Comparison of ENCODE assay signal across 31 cellular contexts in the genomic region with DNA sequence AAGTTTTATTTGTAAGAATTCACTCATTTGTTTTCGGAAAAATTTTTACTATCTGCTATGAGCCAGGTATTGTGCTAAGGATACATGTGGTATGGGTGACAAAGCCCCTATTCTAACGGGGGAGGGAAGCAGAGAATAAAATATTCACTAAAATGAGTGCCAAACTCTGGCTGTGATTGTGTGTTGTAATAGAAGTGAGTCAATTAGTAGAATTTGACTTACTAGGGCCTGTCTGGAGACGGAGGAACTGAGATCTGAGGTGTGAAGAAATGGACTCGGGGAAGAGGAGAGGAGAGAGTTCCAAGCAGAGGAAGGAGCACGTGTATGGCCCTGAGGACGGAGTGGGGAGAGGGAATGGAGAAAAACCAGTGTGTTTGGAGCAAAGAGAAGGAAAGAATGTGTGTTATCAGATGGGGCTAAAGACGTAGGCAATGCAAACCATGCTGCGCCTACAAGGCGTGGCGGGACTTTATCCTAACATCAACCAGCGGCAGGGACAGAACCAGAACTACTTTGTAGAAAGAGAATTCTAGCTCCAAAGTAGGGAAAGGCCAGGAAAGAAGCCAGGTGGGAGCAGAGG.
DNase-seq lines count a peak whose midpoint lies in the region; ATAC-seq, FAIRE-seq and TF ChIP-seq lines count a peak whose summit lies in the region.
"Had no signal": no experiment of that assay in that cellular context is flagged by ENCODE, and none has a peak within 500 bp of the region (broad histone marks: within the 10 kb centered on the region; RNA-seq: fewer than 3 reads in every experiment).

No MANE protein-coding gene starts in this region.

- no peak for TF ChIP-seq EP300 in stomach (IDR thresholded peaks at IDR 0.05)
- TF ChIP-seq EP300 in sigmoid colon (IDR thresholded peaks at IDR 0.05) = no peak

- H3K4me1 Mint-ChIP-seq in IgD-negative memory B cell = peaks cover 68 to 88% (median 75%) of the 10 kb centered on the region in 3 donors
- peaks cover 30% of the 10 kb centered on the region for H3K4me1 Mint-ChIP-seq in astrocyte (ENCODE audit: low read depth, unreplicated experiment)
- H3K4me1 Mint-ChIP-seq in activated T-helper 1 cell treated with anti-CD3 and anti-CD28 coated beads, Interleukin-12 subunit alpha, Interleukin-12 subunit beta, Interleukin-2, Interleukin-4 antibody, amounts not matched to agents 30 ng/mL and 10 ng/mL and 1 ng/mL, durations not matched to agents 14 hours and 24 hours and 36 hours (ENCODE audit: low read depth) = peaks cover 9% of the 10 kb centered on the region
- H3K4me1 Mint-ChIP-seq: neural progenitor cell had no signal

- intact Hi-C loops in stomach (cut with DNase I; ENCODE audit: low total_unique reads) (no loop called here), sigmoid colon (cut with DNase I) (no loop called here)
- intact Hi-C loops in activated T-helper 1 cell treated with anti-CD3 and anti-CD28 coated beads, Interleukin-12 subunit alpha, Interleukin-12 subunit beta, Interleukin-2, Interleukin-4 antibody, amounts not matched to agents 30 ng/mL and 10 ng/mL and 1 ng/mL, durations not matched to agents 14 hours and 24 hours and 36 hours (cut with micrococcal nuclease) = no loop called here

- H3K4me3 Mint-ChIP-seq in IgD-negative memory B cell (peak overlapping the region in 2 of 4 donors; percentile 7 to 71), astrocyte (ENCODE audit: unreplicated experiment) (peak overlapping the region; percentile 2)
- H3K4me3 Mint-ChIP-seq in activated T-helper 1 cell treated with anti-CD3 and anti-CD28 coated beads, Interleukin-12 subunit alpha, Interleukin-12 subunit beta, Interleukin-2, Interleukin-4 antibody, amounts not matched to agents 30 ng/mL and 10 ng/mL and 1 ng/mL, durations not matched to agents 14 hours and 24 hours and 36 hours = no peak overlapping the region
- H3K4me3 Mint-ChIP-seq: activated CD4-positive, alpha-beta T cell treated with anti-CD3 and anti-CD28 coated beads, Interleukin-2, amount 10 ng/mL, durations not matched to agents 24 days and 14 days; endodermal cell; neural progenitor cell had no signal

- H3K4me1 ChIP-seq in astrocyte (ENCODE audit: insufficient read depth, low read length) = no peaks in the 10 kb centered on the region
- H3K4me1 ChIP-seq in keratinocyte (ENCODE audit: control insufficient read depth, extremely low read depth, insufficient read depth, low read length) = peaks cover 78% of the 10 kb centered on the region
- peaks cover 4 to 20% (median 13%) of the 10 kb centered on the region in 4 donors for H3K4me1 ChIP-seq in stomach
- H3K4me1 ChIP-seq in sigmoid colon = peaks cover 0 to 27% (median 20%) of the 10 kb centered on the region in 4 donors
- H3K4me1 ChIP-seq: BLaER1, body of pancreas, parathyroid adenoma, tibial nerve had no signal

- H2AFZ ChIP-seq in astrocyte (ENCODE audit: low read depth, low read length) = no peak overlapping the region
- H2AFZ ChIP-seq in keratinocyte (ENCODE audit: control insufficient read depth, low read length) = no peak overlapping the region
- H2AFZ ChIP-seq: parathyroid adenoma had no signal

- H4K20me1 ChIP-seq in astrocyte (ENCODE audit: insufficient read depth, low read length) = peaks cover 30% of the 10 kb centered on the region
- H4K20me1 ChIP-seq in keratinocyte (ENCODE audit: control insufficient read depth, extremely low read depth, insufficient read depth, low read length) = no peaks in the 10 kb centered on the region
- H4K20me1 ChIP-seq: BLaER1 had no signal

- H3K27me3 Mint-ChIP-seq in IgD-negative memory B cell = no peaks in the 10 kb centered on the region
- H3K27me3 Mint-ChIP-seq in astrocyte (ENCODE audit: low read depth, unreplicated experiment) = no peaks in the 10 kb centered on the region
- H3K27me3 Mint-ChIP-seq in activated T-helper 1 cell treated with anti-CD3 and anti-CD28 coated beads, Interleukin-12 subunit alpha, Interleukin-12 subunit beta, Interleukin-2, Interleukin-4 antibody, amounts not matched to agents 30 ng/mL and 10 ng/mL and 1 ng/mL, durations not matched to agents 14 hours and 24 hours and 36 hours (ENCODE audit: insufficient read depth) = peaks cover 5% of the 10 kb centered on the region
- H3K27me3 Mint-ChIP-seq: activated CD4-positive, alpha-beta T cell treated with anti-CD3 and anti-CD28 coated beads, Interleukin-2, amount 10 ng/mL, durations not matched to agents 24 days and 14 days had no signal

- H3K79me2 ChIP-seq in astrocyte (ENCODE audit: insufficient read depth, low read length) (no peaks in the 10 kb centered on the region), keratinocyte (ENCODE audit: control insufficient read depth, insufficient read depth, low read length) (peaks cover 59% of the 10 kb centered on the region)
- H3K79me2 ChIP-seq: parathyroid adenoma had no signal

- TF ChIP-seq POLR2A in stomach (IDR thresholded peaks at IDR 0.05) (no peak), sigmoid colon (IDR thresholded peaks at IDR 0.05) (no peak)

- H3K4me3 ChIP-seq in astrocyte (ENCODE audit: insufficient read depth, low read depth, low read length) (no peak overlapping the region), keratinocyte (ENCODE audit: control insufficient read depth in 2 of 3, extremely low read depth in 1 of 3, insufficient read depth in 2 of 3, low read depth in 1 of 3, low read length in 3 of 3) (peak overlapping the region in 2 of 3 experiments; percentile 17 to 18), stomach (no peak overlapping the region), sigmoid colon (no peak overlapping the region)
- H3K4me3 ChIP-seq: BLaER1, body of pancreas, esophagus squamous epithelium, HAP-1, heart right ventricle, neural progenitor cell, SJSA1, tibial nerve had no signal

- H3K9me3 ChIP-seq in astrocyte (ENCODE audit: insufficient read depth, low read depth, low read length) = no peaks in the 10 kb centered on the region
- H3K9me3 ChIP-seq in keratinocyte (ENCODE audit: control insufficient read depth, low read depth, low read length) = no peaks in the 10 kb centered on the region
- no peaks in the 10 kb centered on the region for H3K9me3 ChIP-seq in stomach
- H3K9me3 ChIP-seq in sigmoid colon = no peaks in the 10 kb centered on the region
- H3K9me3 ChIP-seq: BLaER1, body of pancreas, esophagus squamous epithelium, HAP-1, tibial nerve had no signal

- no peaks in the 10 kb centered on the region for H3K36me3 ChIP-seq in astrocyte (ENCODE audit: insufficient read depth, low read length)
- H3K36me3 ChIP-seq in keratinocyte (ENCODE audit: control insufficient read depth in 2 of 2, extremely low read depth in 1 of 2, insufficient read depth in 2 of 2, low read length in 2 of 2) = peaks cover 0 to 8% of the 10 kb centered on the region in 2 experiments
- no peaks in the 10 kb centered on the region for H3K36me3 ChIP-seq in stomach
- no peaks in the 10 kb centered on the region for H3K36me3 ChIP-seq in sigmoid colon
- H3K36me3 ChIP-seq: BLaER1, esophagus squamous epithelium, HAP-1, heart right ventricle, neural progenitor cell, SJSA1, tibial nerve had no signal

- no peak overlapping the region for H3K9ac ChIP-seq in astrocyte (ENCODE audit: low read length)
- H3K9ac ChIP-seq in keratinocyte (ENCODE audit: control insufficient read depth, extremely low read depth, insufficient read depth, low read length) = peak overlapping the region; percentile 79
- H3K9ac ChIP-seq: BLaER1, neural progenitor cell, parathyroid adenoma had no signal

- peaks cover 12% of the 10 kb centered on the region for H3K36me3 Mint-ChIP-seq in IgD-negative memory B cell
- peaks cover 2% of the 10 kb centered on the region for H3K36me3 Mint-ChIP-seq in astrocyte (ENCODE audit: low read depth, unreplicated experiment)
- peaks cover 5% of the 10 kb centered on the region for H3K36me3 Mint-ChIP-seq in activated T-helper 1 cell treated with anti-CD3 and anti-CD28 coated beads, Interleukin-12 subunit alpha, Interleukin-12 subunit beta, Interleukin-2, Interleukin-4 antibody, amounts not matched to agents 30 ng/mL and 10 ng/mL and 1 ng/mL, durations not matched to agents 14 hours and 24 hours and 36 hours (ENCODE audit: low read depth)
- H3K36me3 Mint-ChIP-seq: neural progenitor cell had no signal

- FAIRE-seq in astrocyte (lab: Jason Lieb, UNC) = no peak
- no peak for FAIRE-seq in keratinocyte (lab: Jason Lieb, UNC)
- FAIRE-seq: frontal cortex, GM12892, RCC 7860 had no signal

- no peak overlapping the region for H3K27ac ChIP-seq in astrocyte (ENCODE audit: low read depth, low read length)
- H3K27ac ChIP-seq in keratinocyte (ENCODE audit: control insufficient read depth, insufficient read depth, low read length) = peak overlapping the region; percentile 97
- no peak overlapping the region for H3K27ac ChIP-seq in stomach
- no peak overlapping the region for H3K27ac ChIP-seq in sigmoid colon
- H3K27ac ChIP-seq: BLaER1, body of pancreas, esophagus squamous epithelium, heart right ventricle, neural progenitor cell, parathyroid adenoma, SJSA1, tibial nerve had no signal

- TF ChIP-seq CTCF in astrocyte (IDR thresholded peaks at IDR 0.05; ENCODE audit: insufficient read depth, low read depth, low read length) (no peak), keratinocyte (optimal IDR thresholded peaks at IDR 0.05 in 1 of 3, IDR thresholded peaks at IDR 0.05 in 1 of 3, conservative IDR thresholded peaks at IDR 0.05 in 1 of 3; ENCODE audit: extremely low read depth in 1 of 3, insufficient read depth in 2 of 3, low read length in 3 of 3) (no peak), stomach (IDR thresholded peaks at IDR 0.05) (peak in 1 of 7 experiments; percentile 5), sigmoid colon (IDR thresholded peaks at IDR 0.05) (no peak)

- no peak for ATAC-seq in HG03469 (IDR thresholded peaks at IDR 0.05; ENCODE audit: unreplicated experiment)
- ATAC-seq: body of pancreas, heart right ventricle had no signal

- no peaks in the 10 kb centered on the region for H3K9me3 Mint-ChIP-seq in IgD-negative memory B cell
- H3K9me3 Mint-ChIP-seq in astrocyte (ENCODE audit: unreplicated experiment) = no peaks in the 10 kb centered on the region
- H3K9me3 Mint-ChIP-seq in activated T-helper 1 cell treated with anti-CD3 and anti-CD28 coated beads, Interleukin-12 subunit alpha, Interleukin-12 subunit beta, Interleukin-2, Interleukin-4 antibody, amounts not matched to agents 30 ng/mL and 10 ng/mL and 1 ng/mL, durations not matched to agents 14 hours and 24 hours and 36 hours = no peaks in the 10 kb centered on the region
- H3K9me3 Mint-ChIP-seq: activated CD4-positive, alpha-beta T cell treated with anti-CD3 and anti-CD28 coated beads, Interleukin-2, amount 10 ng/mL, durations not matched to agents 24 days and 14 days had no signal

- WGBS in stomach, 5 donors = 43 to 64% (median 54%) methylated on average over 11 of the region's 11 CpGs
- WGBS in sigmoid colon, 2 donors = 88 to 89% methylated on average over 11 of the region's 11 CpGs

- no peaks in the 10 kb centered on the region for H3K27me3 ChIP-seq in astrocyte (ENCODE audit: insufficient read depth, low read length)
- H3K27me3 ChIP-seq in keratinocyte (ENCODE audit: control insufficient read depth, extremely low read depth, insufficient read depth, low read length) = no peaks in the 10 kb centered on the region
- no peaks in the 10 kb centered on the region for H3K27me3 ChIP-seq in stomach
- H3K27me3 ChIP-seq in sigmoid colon = no peaks in the 10 kb centered on the region
- H3K27me3 ChIP-seq: BLaER1, body of pancreas, esophagus squamous epithelium, heart right ventricle, neural progenitor cell, SJSA1, tibial nerve had no signal

- DNase-seq in astrocyte (ENCODE audit: low read depth) (no peak), keratinocyte (ENCODE audit: low read depth, low spot score) (no peak), stomach (peak; percentile 38), sigmoid colon (no peak)
- no peak for DNase-seq in activated T-helper 1 cell treated with anti-CD3 and anti-CD28 coated beads, Interleukin-12 subunit alpha, Interleukin-12 subunit beta, Interleukin-2, Interleukin-4 antibody, amounts not matched to agents 30 ng/mL and 10 ng/mL and 1 ng/mL, durations not matched to agents 14 hours and 24 hours and 36 hours (ENCODE audit: low spot score)
- DNase-seq: activated CD4-positive, alpha-beta T cell treated with anti-CD3 and anti-CD28 coated beads, Interleukin-2, amount 10 ng/mL, durations not matched to agents 24 days and 14 days; activated gamma-delta T cell; activated T-cell treated with anti-CD3 and anti-CD28 coated beads, Interleukin-2, amount 50 U/mL, for 1 hour; body of pancreas; cerebellar nuclear complex; dermis blood vessel endothelial cell; DMS53; esophagus squamous epithelium; heart right ventricle; NCI-H146; NCI-H446; NCI-H748 treated with DMSO at 0.1 percent for 48 hours; stimulated activated CD4-positive, alpha-beta T cell treated with anti-CD3 and anti-CD28 coated beads, Interleukin-1b, Interleukin-23, amount 100 ng/mL, for 48 hours; T-helper 9 cell had no signal

- peak overlapping the region; percentile 15 to 95 (median 89) for H3K27ac Mint-ChIP-seq in IgD-negative memory B cell
- peak overlapping the region; percentile 1 for H3K27ac Mint-ChIP-seq in astrocyte (ENCODE audit: unreplicated experiment)
- no peak overlapping the region for H3K27ac Mint-ChIP-seq in activated T-helper 1 cell treated with anti-CD3 and anti-CD28 coated beads, Interleukin-12 subunit alpha, Interleukin-12 subunit beta, Interleukin-2, Interleukin-4 antibody, amounts not matched to agents 30 ng/mL and 10 ng/mL and 1 ng/mL, durations not matched to agents 14 hours and 24 hours and 36 hours
- H3K27ac Mint-ChIP-seq: activated CD4-positive, alpha-beta T cell treated with anti-CD3 and anti-CD28 coated beads, Interleukin-2, amount 10 ng/mL, durations not matched to agents 24 days and 14 days; neural progenitor cell had no signal

- dilution Hi-C loops in keratinocyte (cut with MboI; ENCODE audit: extremely low pct_ligation_motif_present, low sequenced_read_pairs) = no loop called here

- no peak overlapping the region for H3K4me2 ChIP-seq in astrocyte (ENCODE audit: low read length)
- H3K4me2 ChIP-seq in keratinocyte (ENCODE audit: control insufficient read depth, extremely low read depth, insufficient read depth, low read depth, low read length) = peak overlapping the region; percentile 66
- H3K4me2 ChIP-seq: BLaER1, neural progenitor cell had no signal

- H3K9me1 ChIP-seq in keratinocyte (ENCODE audit: control insufficient read depth, extremely low read depth, insufficient read depth, low read length) = no peaks in the 10 kb centered on the region

Comparison
In these comparisons a context has a peak if more than half of its experiments do, and no peak if none do; other contexts are left out.
1. H3K4me3 ChIP-seq: peak in keratinocyte (2 of 3); none in astrocyte (single experiment), stomach (0 of 4) and sigmoid colon (0 of 4).